1 cellular context compared by ENCODE assay signal in genomic region chr5:149729150-149729549, GRCh38.
A peak's percentile ranks its signal among the peaks of the same experiment; 100 is the strongest.
TF ChIP-seq lines count a peak whose summit lies in the region.

No MANE protein-coding gene starts in this region.

TF ChIP-seq in K562, 482 proteins besides CTCF, POLR2A, EP300 and RAD21:
- TF ChIP-seq RNF2 (IDR thresholded peaks at IDR 0.05) (no peak), STAT5A (IDR thresholded peaks at IDR 0.05; ENCODE audit: borderline replicate concordance, low read length) (no peak), FUS (optimal IDR thresholded peaks at IDR 0.05; ENCODE audit: low read depth, low read length) (no peak), SMARCA5 (IDR thresholded peaks at IDR 0.05) (peak; percentile 57; the same call in 1 of the 2 replicates), KDM1A (IDR thresholded peaks at IDR 0.05) (peak; percentile 20 to 54; a peak in 2 of 4 replicates), HDAC2 (IDR thresholded peaks at IDR 0.05) (peak; percentile 26), KAT2B (IDR thresholded peaks at IDR 0.05; ENCODE audit: low read depth, low read length) (no peak), ZNF436 (CRISPR knock-in tag; IDR thresholded peaks at IDR 0.05) (peak; percentile 92), RBM25 (IDR thresholded peaks at IDR 0.05; ENCODE audit: low read depth, low read length, severe bottlenecking) (peak; percentile 97), ZFP36 (IDR thresholded peaks at IDR 0.05; ENCODE audit: low read depth, low read length, partially characterized antibody) (peak; percentile 99), RCOR1 (IDR thresholded peaks at IDR 0.05; ENCODE audit: borderline replicate concordance in 1 of 2, low read depth in 2 of 2, low read length in 2 of 2) (0 out of 4 replicates have a peak, but pooled peaks of 1 of the 2 experiments have one; percentile 51), BCOR (IDR thresholded peaks at IDR 0.05) (peak; percentile 71), ADNP (tag; IDR thresholded peaks at IDR 0.05) (peak; percentile 62)
